ENCODE assay signal across 2 cellular contexts in the genomic region with DNA sequence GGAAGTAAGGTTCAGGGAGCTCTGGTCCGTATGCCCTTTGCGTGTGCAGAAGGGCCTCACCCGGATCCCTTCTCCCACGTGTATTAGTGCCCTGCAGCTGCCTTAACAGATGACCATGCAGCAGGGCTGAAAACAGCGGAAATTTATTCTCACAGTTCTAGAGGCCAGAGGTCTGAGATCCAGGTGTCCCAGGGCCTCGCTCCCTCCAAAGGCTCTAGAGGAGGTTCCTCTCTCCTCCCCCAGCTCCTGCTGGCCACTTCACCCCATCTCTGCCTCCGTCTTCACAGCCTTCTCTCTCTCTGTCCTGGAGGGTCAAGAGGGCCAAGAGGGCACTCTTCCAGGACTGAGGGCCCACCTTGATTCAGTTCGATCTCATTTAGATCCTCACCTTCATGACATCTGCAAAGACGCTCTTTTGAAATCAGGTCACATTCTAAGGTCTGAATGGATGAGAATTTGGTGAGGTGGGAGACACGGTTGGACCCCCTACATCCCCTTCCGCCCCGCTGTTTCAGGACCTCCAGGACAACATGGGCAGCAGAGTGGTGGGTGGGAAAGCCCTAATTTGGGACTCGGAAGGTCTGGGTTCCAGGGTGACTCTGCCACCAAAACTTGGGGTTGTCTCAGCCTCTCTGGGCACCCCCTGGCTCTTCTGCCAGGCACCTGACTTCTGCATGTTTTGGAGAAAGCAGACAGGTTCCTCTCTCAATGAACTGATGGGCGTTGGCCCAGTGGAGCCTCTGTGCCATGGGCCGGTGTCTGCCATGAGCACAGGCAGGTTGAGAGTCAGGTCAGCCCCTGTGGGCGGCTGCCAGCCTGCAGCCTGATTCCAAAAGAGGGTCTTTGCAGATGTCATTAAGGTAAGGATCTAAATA.
TF ChIP-seq lines count a peak whose summit lies in the region.

No MANE protein-coding gene starts in this region.

TF ChIP-seq in SK-N-SH, 30 proteins besides CTCF, POLR2A, EP300 and RAD21 (continued from another document):
- TF ChIP-seq, protein P1, sequence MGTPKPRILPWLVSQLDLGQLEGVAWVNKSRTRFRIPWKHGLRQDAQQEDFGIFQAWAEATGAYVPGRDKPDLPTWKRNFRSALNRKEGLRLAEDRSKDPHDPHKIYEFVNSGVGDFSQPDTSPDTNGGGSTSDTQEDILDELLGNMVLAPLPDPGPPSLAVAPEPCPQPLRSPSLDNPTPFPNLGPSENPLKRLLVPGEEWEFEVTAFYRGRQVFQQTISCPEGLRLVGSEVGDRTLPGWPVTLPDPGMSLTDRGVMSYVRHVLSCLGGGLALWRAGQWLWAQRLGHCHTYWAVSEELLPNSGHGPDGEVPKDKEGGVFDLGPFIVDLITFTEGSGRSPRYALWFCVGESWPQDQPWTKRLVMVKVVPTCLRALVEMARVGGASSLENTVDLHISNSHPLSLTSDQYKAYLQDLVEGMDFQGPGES (IDR thresholded peaks at IDR 0.05; ENCODE audit: low read depth, low read length) = no peak
- TF ChIP-seq NRF1 (IDR thresholded peaks at IDR 0.05; ENCODE audit: low read depth, low read length) (no peak), FOXJ3 (CRISPR knock-in tag; IDR thresholded peaks at IDR 0.05) (no peak), TCF12 (IDR thresholded peaks at IDR 0.05) (no peak)
TF ChIP-seq in SK-N-SH: peak in this region for 0.

TF ChIP-seq in SK-N-SH treated with all-trans-retinoic acid at 6 μM for 48 hours, 23 proteins besides CTCF, POLR2A, EP300 and RAD21 (continued from another document):
- TF ChIP-seq, protein P2, sequence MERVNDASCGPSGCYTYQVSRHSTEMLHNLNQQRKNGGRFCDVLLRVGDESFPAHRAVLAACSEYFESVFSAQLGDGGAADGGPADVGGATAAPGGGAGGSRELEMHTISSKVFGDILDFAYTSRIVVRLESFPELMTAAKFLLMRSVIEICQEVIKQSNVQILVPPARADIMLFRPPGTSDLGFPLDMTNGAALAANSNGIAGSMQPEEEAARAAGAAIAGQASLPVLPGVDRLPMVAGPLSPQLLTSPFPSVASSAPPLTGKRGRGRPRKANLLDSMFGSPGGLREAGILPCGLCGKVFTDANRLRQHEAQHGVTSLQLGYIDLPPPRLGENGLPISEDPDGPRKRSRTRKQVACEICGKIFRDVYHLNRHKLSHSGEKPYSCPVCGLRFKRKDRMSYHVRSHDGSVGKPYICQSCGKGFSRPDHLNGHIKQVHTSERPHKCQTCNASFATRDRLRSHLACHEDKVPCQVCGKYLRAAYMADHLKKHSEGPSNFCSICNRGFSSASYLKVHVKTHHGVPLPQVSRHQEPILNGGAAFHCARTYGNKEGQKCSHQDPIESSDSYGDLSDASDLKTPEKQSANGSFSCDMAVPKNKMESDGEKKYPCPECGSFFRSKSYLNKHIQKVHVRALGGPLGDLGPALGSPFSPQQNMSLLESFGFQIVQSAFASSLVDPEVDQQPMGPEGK (CRISPR knock-in tag; IDR thresholded peaks at IDR 0.05; ENCODE audit: borderline replicate concordance) = no peak
- TF ChIP-seq ZC3H10 (CRISPR knock-in tag; IDR thresholded peaks at IDR 0.05) (no peak), ISL1 (CRISPR knock-in tag; IDR thresholded peaks at IDR 0.05) (no peak), ZFP30 (CRISPR knock-in tag; IDR thresholded peaks at IDR 0.05) (no peak), ZFP3 (CRISPR knock-in tag; IDR thresholded peaks at IDR 0.05) (no peak), ARNTL (CRISPR knock-in tag; IDR thresholded peaks at IDR 0.05; ENCODE audit: borderline replicate concordance, low read depth) (no peak), ZNF565 (CRISPR knock-in tag; conservative IDR thresholded peaks at IDR 0.05; ENCODE audit: low read depth) (no peak), TCF4 (CRISPR knock-in tag; IDR thresholded peaks at IDR 0.05; ENCODE audit: borderline replicate concordance) (no peak)
- TF ChIP-seq, protein P3, sequence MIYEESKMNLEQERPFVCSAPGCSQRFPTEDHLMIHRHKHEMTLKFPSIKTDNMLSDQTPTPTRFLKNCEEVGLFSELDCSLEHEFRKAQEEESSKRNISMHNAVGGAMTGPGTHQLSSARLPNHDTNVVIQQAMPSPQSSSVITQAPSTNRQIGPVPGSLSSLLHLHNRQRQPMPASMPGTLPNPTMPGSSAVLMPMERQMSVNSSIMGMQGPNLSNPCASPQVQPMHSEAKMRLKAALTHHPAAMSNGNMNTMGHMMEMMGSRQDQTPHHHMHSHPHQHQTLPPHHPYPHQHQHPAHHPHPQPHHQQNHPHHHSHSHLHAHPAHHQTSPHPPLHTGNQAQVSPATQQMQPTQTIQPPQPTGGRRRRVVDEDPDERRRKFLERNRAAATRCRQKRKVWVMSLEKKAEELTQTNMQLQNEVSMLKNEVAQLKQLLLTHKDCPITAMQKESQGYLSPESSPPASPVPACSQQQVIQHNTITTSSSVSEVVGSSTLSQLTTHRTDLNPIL (CRISPR knock-in tag; IDR thresholded peaks at IDR 0.05; ENCODE audit: low read depth) = no peak
